9 cellular contexts compared by ENCODE assay signal in the genomic region with DNA sequence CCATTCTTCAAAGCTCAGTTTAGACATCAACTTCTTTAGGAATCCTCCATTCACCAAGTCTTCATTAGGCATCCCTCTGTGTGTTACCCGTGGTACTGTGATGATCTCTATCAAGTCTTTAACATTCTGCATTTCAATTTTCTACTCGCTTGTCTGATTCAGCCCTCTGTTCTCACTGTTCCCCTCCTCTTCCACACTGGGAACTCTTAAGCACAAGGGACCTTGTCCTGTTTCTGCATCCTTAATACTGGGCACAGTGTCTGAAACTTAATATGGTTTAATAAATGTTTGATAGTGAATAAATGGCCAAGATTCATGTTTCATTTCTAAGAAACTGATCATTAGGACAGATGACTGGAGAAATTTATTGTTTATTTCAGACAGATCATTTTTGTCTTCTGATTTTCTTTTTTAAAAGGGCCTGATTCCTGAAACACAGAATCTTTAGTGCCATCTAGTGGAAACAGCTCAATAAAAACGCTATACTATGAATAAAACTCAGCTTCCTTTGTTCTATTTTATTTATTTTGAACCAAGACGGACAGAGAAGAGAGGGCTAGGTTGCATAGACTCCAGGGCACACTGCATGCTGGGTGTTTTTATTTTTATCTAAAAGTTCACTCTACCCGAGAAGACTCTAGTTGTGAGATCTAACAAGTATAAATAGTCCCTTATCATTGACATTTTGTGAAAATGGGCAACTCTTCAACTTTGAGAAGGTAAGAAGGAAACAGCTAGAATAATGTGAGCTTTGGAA. TPM values are rescaled to one million over a fixed set of nuclear protein-coding genes. Genes with fewer than 3 reads are reported as not detected.
DNase-seq lines count a peak whose midpoint lies in the region; ATAC-seq, FAIRE-seq and TF ChIP-seq lines count a peak whose summit lies in the region.
"Had no signal": no experiment of that assay in that cellular context is flagged by ENCODE, and none has a peak within 500 bp of the region (broad histone marks: within the 10 kb centered on the region; RNA-seq: fewer than 3 reads in every experiment).

No MANE protein-coding gene starts in this region.

- H3K27ac ChIP-seq in GM12878 (ENCODE audit: control insufficient read depth, insufficient read depth) (no peak overlapping the region), upper lobe of right lung (no peak overlapping the region)

- no peak overlapping the region for H3K9ac ChIP-seq in GM12878 (ENCODE audit: control insufficient read depth, insufficient read depth, low read length)

- H3K4me3 ChIP-seq in GM12878, result no peak overlapping the region
- H3K4me3 ChIP-seq in upper lobe of right lung, result no peak overlapping the region

- SMC1A ChIA-PET in GM12878 (lab: Charles Lee; ENCODE audit: uncharacterized antibody, unreplicated experiment), result interaction anchor here (0.6 to 4.0 kb wide), 30 partner anchors 8 to 1321 kb away, joined by 3 to 49 read pairs (median 4); a partner anchor contains a TSS

- H4K20me1 ChIP-seq in GM12878 (ENCODE audit: control insufficient read depth, insufficient read depth), result no peaks in the 10 kb centered on the region

- no peak overlapping the region for H2AFZ ChIP-seq in GM12878 (ENCODE audit: control insufficient read depth, low read depth, low read length)

- TF ChIP-seq RAD21 in GM12878 (IDR thresholded peaks at IDR 0.05; ENCODE audit: insufficient read depth, low read depth, low read length), result peak; percentile 66

- WGBS in GM12878 (ENCODE audit: insufficient coverage, insufficient replicate concordance, low lambda C conversion rate, missing lambda C conversion rate), result 0% methylated on average over 5 of the region's 5 CpGs

- TF ChIP-seq CTCF in GM12878 (IDR thresholded peaks at IDR 0.05 in 2 of 3, conservative IDR thresholded peaks at IDR 0.05 in 1 of 3; ENCODE audit: control insufficient read depth in 2 of 3, extremely low read depth in 1 of 3, insufficient read depth in 1 of 3, low read depth in 3 of 3, low read length in 3 of 3) (peak in 2 of 3 experiments; percentile 47 to 52; a peak in 3 of 6 replicates), upper lobe of right lung (IDR thresholded peaks at IDR 0.05) (peak; percentile 51)

- no peak overlapping the region for H3K4me2 ChIP-seq in GM12878 (ENCODE audit: control insufficient read depth, insufficient read depth)

- H3K9me3 ChIP-seq in GM12878 (replicated peaks; ENCODE audit: control insufficient read depth, insufficient read depth, low read length) (no peaks in the 10 kb centered on the region), upper lobe of right lung (no peaks in the 10 kb centered on the region)

- in situ Hi-C loops in GM12878 (cut with MboI), result no loop called here

- H3K79me2 ChIP-seq in GM12878 (ENCODE audit: control insufficient read depth, insufficient read depth, low read length), result no peaks in the 10 kb centered on the region

- intact Hi-C loops in GM12878 (cut with micrococcal nuclease; ENCODE audit: unreplicated experiment), result loop anchor here (2.0 to 5.0 kb wide), 4 partner anchors 60 to 556 kb away; a partner anchor contains a TSS
- intact Hi-C loops in upper lobe of right lung (cut with DNase I), result no loop called here

- no peaks in the 10 kb centered on the region for H3K36me3 ChIP-seq in GM12878 (ENCODE audit: control insufficient read depth in 2 of 2, insufficient read depth in 2 of 2, low read length in 1 of 2)
- no peaks in the 10 kb centered on the region for H3K36me3 ChIP-seq in upper lobe of right lung

- no TSS peak for BruUV-seq in GM12878 (replicated peaks; lab: Mats Ljungman, UMichigan)

- TF ChIP-seq POLR2A in GM12878 (IDR thresholded peaks at IDR 0.05; ENCODE audit: low read depth, low read length), result no peak

- CTCF ChIA-PET in GM12878 (lab: Yijun Ruan, JAX), result interaction anchor here (0.7 to 6.8 kb wide), 50 partner anchors 9 to 1900 kb away, joined by 3 to 167 read pairs (median 5); a partner anchor contains a TSS

- ATAC-seq in GM12878 (peak; percentile 79), upper lobe of right lung (peak; percentile 47)

- FAIRE-seq in GM12878 (lab: Jason Lieb, UNC), result peak; percentile 27

- POLR2A ChIA-PET in GM12878 (lab: Charles Lee), result interaction anchor here (0.6 to 1.4 kb wide), 3 partner anchors 60 to 68 kb away, joined by 3 to 7 read pairs (median 3); a partner anchor contains a TSS

- peak; percentile 69 for DNase-seq in NCI-H510A treated with DMSO at 0.1 percent for 48 hours (lab: John Stamatoyannopoulos, UW)
- DNase-seq in NCI-H510A (lab: John Stamatoyannopoulos, UW), result no peak
- DNase-seq in NCI-H146 (lab: John Stamatoyannopoulos, UW), result peak; percentile 45
- no peak for DNase-seq in GM12878 (ENCODE audit: low read depth, low spot score)
- peak; percentile 61 for DNase-seq in iris pigment epithelial cell (ENCODE audit: low read depth)
- no peak for DNase-seq in upper lobe of right lung
- DNase-seq in islet precursor cell, result no peak
- DNase-seq in T1000 (lab: John Stamatoyannopoulos, UW), result no peak
- DNase-seq: activated B cell treated with CpG ODN at 0.5 μM for 24 hours had no signal

- TF ChIP-seq EP300 in GM12878 (IDR thresholded peaks at IDR 0.05; ENCODE audit: borderline replicate concordance in 1 of 2, control insufficient read depth in 1 of 2, low read depth in 2 of 2, low read length in 2 of 2), result no peak

- no peaks in the 10 kb centered on the region for H3K4me1 ChIP-seq in GM12878 (ENCODE audit: control insufficient read depth, insufficient read depth, low read length)
- H3K4me1 ChIP-seq in upper lobe of right lung, result peaks cover 14% of the 10 kb centered on the region

- H3K27me3 ChIP-seq in GM12878 (replicated peaks in 1 of 2; ENCODE audit: control insufficient read depth in 2 of 2, insufficient read depth in 2 of 2, low read length in 1 of 2), result peaks cover 0 to 3% of the 10 kb centered on the region in 2 experiments; a peak in 2 of 4 replicates
- no peaks in the 10 kb centered on the region for H3K27me3 ChIP-seq in upper lobe of right lung

- RAD21 ChIA-PET in GM12878 (lab: Charles Lee; ENCODE audit: unreplicated experiment), result interaction anchor here (0.7 to 3.5 kb wide), 22 partner anchors 9 to 680 kb away, joined by 3 to 53 read pairs (median 4); a partner anchor contains a TSS

TF ChIP-seq in GM12878, 131 proteins besides CTCF, POLR2A, EP300 and RAD21:
- TF ChIP-seq HDAC2 (IDR thresholded peaks at IDR 0.05) (no peak), SMC3 (IDR thresholded peaks at IDR 0.05; ENCODE audit: borderline replicate concordance, low read length) (peak; percentile 58; the same call in 1 of the 2 replicates), YY1 (IDR thresholded peaks at IDR 0.05; ENCODE audit: low read depth, low read length) (no peak)

RNA-seq across cellular contexts. Expression of a gene that starts 7.0 kb away (rescaled TPM):
- 0.47 and 0.58 TPM in 2 replicates for total RNA-seq in GM12878 (2013; cell fraction: nucleolus; rRNA removed)
- total RNA-seq in GM12878 (2014; rRNA removed) (0.40 and 0.54 TPM in 2 replicates), GM12878 (2014; rRNA removed; fragmentation: Illumina TruSeq; extraction: Trizol) (0.23 and 0.31 TPM in 2 replicates), GM12878 (2021) (0.44 and 0.48 TPM in 2 replicates), upper lobe of right lung (1.7 TPM)
- 0.92 TPM for polyA plus RNA-seq in GM12878 (2011; ENCODE audit: low read depth)
- polyA plus RNA-seq in GM12878 (2011; rRNA removed) (0.30 and 0.48 TPM in 2 replicates), GM12878 (2014; fragmentation: Illumina TruSeq; extraction: Trizol) (0.54 and 0.56 TPM in 2 replicates), GM12878 (2014; fragmentation: Nextera tagmentation; extraction: Ambion mirVana) (under 1 TPM; 0.42 TPM), GM12878 (2014; rRNA removed) (0.43 and 0.56 TPM in 2 replicates), GM12878 (2016; fragmentation: Nextera tagmentation; extraction: Ambion mirVana) (under 1 TPM; 0.60 to 0.86 TPM)
- 0.54 and 0.64 TPM in 2 replicates for polyA plus RNA-seq in GM12878 (2011; cell fraction: cytosol; rRNA removed)
- polyA plus RNA-seq in GM12878 (2011; cell fraction: nucleus; rRNA removed), result 0.78 and 1.1 TPM in 2 replicates
- polyA plus RNA-seq in GM12878 (2012), result 0.87 and 0.88 TPM in 2 replicates
- 0.15 TPM in 2 replicates for polyA minus RNA-seq in GM12878 (2011; rRNA and poly(A)+ RNA removed)
- not detected in 2 replicates for polyA minus RNA-seq in GM12878 (2011; cell fraction: cytosol; rRNA and poly(A)+ RNA removed)
- 0.12 and 0.57 TPM in 2 replicates for polyA minus RNA-seq in GM12878 (2011; cell fraction: nucleus; rRNA and poly(A)+ RNA removed)

Comparison
In these comparisons a context has a peak if more than half of its experiments do, and no peak if none do; other contexts are left out.
1. DNase-seq: peak in NCI-H510A treated with DMSO at 0.1 percent for 48 hours (single experiment), NCI-H146 (single experiment) and iris pigment epithelial cell (single experiment); none in NCI-H510A (single experiment), GM12878 (single experiment), upper lobe of right lung (single experiment), islet precursor cell (single experiment) and T1000 (single experiment).